In genomic region chr10:122765412-122765811, GRCh38 we compare ENCODE assay signal across 28 cellular contexts.
"Had no signal": no experiment of that assay in that cellular context is flagged by ENCODE, and none has a peak within 500 bp of the region (broad histone marks: within the 10 kb centered on the region; RNA-seq: fewer than 3 reads in every experiment).

No MANE protein-coding gene starts in this region.

- ATAC-seq: effector memory CD8-positive, alpha-beta T cell; esophagus mucosa; foreskin keratinocyte; gastrocnemius medialis; gastroesophageal sphincter; heart left ventricle; heart right ventricle had no signal

- H3K27ac ChIP-seq: colonic mucosa, coronary artery, dorsolateral prefrontal cortex, epithelial cell of prostate, esophagus muscularis mucosa, esophagus squamous epithelium, foreskin keratinocyte, gastrocnemius medialis, gastroesophageal sphincter, heart left ventricle, heart right ventricle had no signal

- H3K9me3 ChIP-seq: colonic mucosa, gastrocnemius medialis had no signal

- H3K4me3 ChIP-seq: colonic mucosa, coronary artery, dorsolateral prefrontal cortex, esophagus muscularis mucosa, esophagus squamous epithelium, gastrocnemius medialis, gastroesophageal sphincter, heart left ventricle, heart right ventricle had no signal

- H3K36me3 ChIP-seq: colonic mucosa, esophagus muscularis mucosa, esophagus squamous epithelium, gastrocnemius medialis, gastroesophageal sphincter, heart left ventricle, heart right ventricle had no signal

- H3K27me3 ChIP-seq: colonic mucosa had no signal

- DNase-seq: colonic mucosa; cortex of kidney; dermis blood vessel endothelial cell; dorsolateral prefrontal cortex; effector CD4-positive, alpha-beta T cell; effector CD8-positive, alpha-beta T cell; effector memory CD4-positive, alpha-beta T cell; effector memory CD8-positive, alpha-beta T cell; endodermal cell; erythroblast; esophagus squamous epithelium; foreskin fibroblast; foreskin keratinocyte; foreskin melanocyte; gastrocnemius medialis; glutamatergic neuron; head of caudate nucleus; heart left ventricle; heart right ventricle had no signal

- H3K4me1 ChIP-seq: colonic mucosa, esophagus muscularis mucosa, esophagus squamous epithelium, foreskin keratinocyte, gastrocnemius medialis, gastroesophageal sphincter, heart left ventricle, heart right ventricle had no signal

- FAIRE-seq: colon, endometrium, endothelial cell of umbilical vein, frontal cortex had no signal
